In the genomic region with DNA sequence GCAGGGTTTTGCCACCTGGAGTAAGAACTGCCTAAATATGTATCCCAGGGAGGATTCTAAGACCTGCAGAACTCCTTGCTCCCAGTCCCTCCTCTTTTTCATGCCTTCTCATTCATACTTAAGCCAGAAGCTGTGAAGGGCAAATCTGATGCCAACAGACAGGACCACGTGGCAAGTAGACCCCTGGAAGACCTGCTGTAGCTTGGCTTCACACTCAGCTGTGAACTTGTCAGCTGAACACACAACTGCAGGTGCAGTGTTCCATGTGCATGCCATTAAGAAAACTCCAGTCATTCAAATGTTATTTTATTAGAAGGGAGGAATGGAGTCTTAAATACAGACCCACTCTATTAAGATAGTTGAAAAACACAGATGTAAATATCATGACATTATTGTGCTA, we compare ENCODE assay signal across 9 cellular contexts.
"Had no signal": no experiment of that assay in that cellular context is flagged by ENCODE, and none has a peak within 500 bp of the region (broad histone marks: within the 10 kb centered on the region; RNA-seq: fewer than 3 reads in every experiment).

No MANE protein-coding gene starts in this region.

- H3K4me3 Mint-ChIP-seq: GM23338, H9, HFFc6 had no signal

- H3K36me3 ChIP-seq: HAP-1 had no signal

- H3K4me1 ChIP-seq: HAP-1 had no signal

- H3K27ac Mint-ChIP-seq: GM23338, H9, HFFc6 had no signal

- DNase-seq: GM23248, GOT3, H7, H9, HCEC 1CT, HFFc6 had no signal

- H3K9me3 Mint-ChIP-seq: HFFc6 had no signal

- ATAC-seq: GM23338, HCT116 had no signal

- H3K9me3 ChIP-seq: HAP-1 had no signal

- H3K27ac ChIP-seq: GM23248 had no signal

- H3K4me1 Mint-ChIP-seq: GM23338, H9 had no signal

- H3K9ac ChIP-seq: GM23248 had no signal

- H3K4me2 ChIP-seq: GM23338 had no signal

- H3K4me3 ChIP-seq: GM23248, GM23338, HAP-1 had no signal

- H2AFZ ChIP-seq: GM23248, GM23338 had no signal
